ENCODE assay signal across 10 cellular contexts in genomic region chr1:203797216-203797615, GRCh38. TPM values are rescaled to one million over a fixed set of nuclear protein-coding genes. Genes with fewer than 3 reads are reported as not detected.
DNase-seq lines count a peak whose midpoint lies in the region; ATAC-seq, FAIRE-seq and TF ChIP-seq lines count a peak whose summit lies in the region.
"Had no signal": no experiment of that assay in that cellular context is flagged by ENCODE, and none has a peak within 500 bp of the region (broad histone marks: within the 10 kb centered on the region; RNA-seq: fewer than 3 reads in every experiment).

No MANE protein-coding gene starts in this region.

- H3K9me3 Mint-ChIP-seq in Caco-2 (ENCODE audit: unreplicated experiment) (no peaks in the 10 kb centered on the region), osteocyte (ENCODE audit: unreplicated experiment) (peaks cover 5% of the 10 kb centered on the region)

- H3K9ac ChIP-seq in NT2/D1 (ENCODE audit: insufficient read length, low read depth) (no peak overlapping the region), endocrine pancreas (ENCODE audit: control insufficient read depth, insufficient read depth, low read length) (no peak overlapping the region)

- H3K36me3 ChIP-seq in Caco-2 (ENCODE audit: control insufficient read depth, insufficient read depth, low read length) = peaks cover 4% of the 10 kb centered on the region
- H3K36me3 ChIP-seq in NT2/D1 (ENCODE audit: insufficient read depth, insufficient read length, low read length) = peaks cover 60% of the 10 kb centered on the region
- H3K36me3 ChIP-seq in endocrine pancreas (ENCODE audit: control insufficient read depth, insufficient read depth, low read length) = no peaks in the 10 kb centered on the region
- H3K36me3 ChIP-seq: prostate gland had no signal

- H3K4me3 Mint-ChIP-seq in Caco-2 (ENCODE audit: unreplicated experiment) (peak overlapping the region; percentile 90), osteocyte (ENCODE audit: unreplicated experiment) (peak overlapping the region; percentile 96)

- H3K4me3 ChIP-seq in Caco-2 (ENCODE audit: low read depth, low read length) = no peak overlapping the region
- H3K4me3 ChIP-seq in NT2/D1 (ENCODE audit: insufficient read length, low read depth) = peak overlapping the region; percentile 58
- peak overlapping the region; percentile 99 for H3K4me3 ChIP-seq in endocrine pancreas (ENCODE audit: control insufficient read depth, insufficient read depth, low read length)

- no TSS peak for BruUV-seq in Caco-2 (replicated peaks; lab: Mats Ljungman, UMichigan)

- no peak overlapping the region for H3K27ac Mint-ChIP-seq in Caco-2 (ENCODE audit: unreplicated experiment)
- peak overlapping the region; percentile 98 for H3K27ac Mint-ChIP-seq in osteocyte (ENCODE audit: unreplicated experiment)

- no peak for ATAC-seq in GM21723 (IDR thresholded peaks at IDR 0.05; ENCODE audit: unreplicated experiment)

- H3K9me3 ChIP-seq in Caco-2 = no peaks in the 10 kb centered on the region
- H3K9me3 ChIP-seq in NT2/D1 (ENCODE audit: insufficient read depth, low read length) = peaks cover 34% of the 10 kb centered on the region; the same call in 1 of the 2 replicates
- H3K9me3 ChIP-seq in endocrine pancreas (ENCODE audit: control insufficient read depth, low read length) = no peaks in the 10 kb centered on the region
- H3K9me3 ChIP-seq: prostate gland had no signal

- intact Hi-C loops in Caco-2 (cut with micrococcal nuclease; ENCODE audit: unreplicated experiment) = no loop called here

- DNase-seq in Caco-2 = no peak
- DNase-seq in NT2/D1 (ENCODE audit: low read depth, low spot score) = no peak
- DNase-seq in osteocyte (ENCODE audit: extremely low spot score, unreplicated experiment) = no peak
- DNase-seq in frontal cortex (ENCODE audit: low spot score in 2 of 2) = no peak
- DNase-seq in activated effector memory CD4-positive, alpha-beta T cell treated with Interleukin-2 at 50 U/mL for 16 hours = no peak
- no peak for DNase-seq in NCI-H1105 (lab: John Stamatoyannopoulos, UW)
- DNase-seq: SIG-M5 had no signal

- H3K27me3 ChIP-seq in Caco-2 (replicated peaks; ENCODE audit: control insufficient read depth, insufficient read depth, low read length) (no peaks in the 10 kb centered on the region), NT2/D1 (ENCODE audit: insufficient read depth, insufficient read length) (no peaks in the 10 kb centered on the region), endocrine pancreas (ENCODE audit: control insufficient read depth, insufficient read depth, low read length) (no peaks in the 10 kb centered on the region)

- H3K36me3 Mint-ChIP-seq in Caco-2 (ENCODE audit: insufficient read depth, unreplicated experiment) = peaks cover 55% of the 10 kb centered on the region
- peaks cover 22% of the 10 kb centered on the region for H3K36me3 Mint-ChIP-seq in osteocyte (ENCODE audit: unreplicated experiment)

- CTCF ChIA-PET in Caco-2 (lab: Charles Lee) = no interaction called here

- no peak for TF ChIP-seq CTCF in Caco-2 (IDR thresholded peaks at IDR 0.05; ENCODE audit: insufficient read depth in 1 of 2, low read depth in 1 of 2, low read length in 1 of 2, severe bottlenecking in 1 of 2, unreplicated experiment in 1 of 2)
- no peak for TF ChIP-seq CTCF in osteocyte (IDR thresholded peaks at IDR 0.05)

- H3K4me1 ChIP-seq in Caco-2 = peaks cover 12% of the 10 kb centered on the region
- no peaks in the 10 kb centered on the region for H3K4me1 ChIP-seq in NT2/D1 (ENCODE audit: insufficient read depth, insufficient read length)
- H3K4me1 ChIP-seq in endocrine pancreas (ENCODE audit: control insufficient read depth, insufficient read depth, low read length) = peaks cover 17% of the 10 kb centered on the region

- H3K27me3 Mint-ChIP-seq in Caco-2 (ENCODE audit: insufficient read depth, unreplicated experiment) (no peaks in the 10 kb centered on the region), osteocyte (ENCODE audit: unreplicated experiment) (no peaks in the 10 kb centered on the region)

- POLR2A ChIA-PET in Caco-2 (lab: Charles Lee) = no interaction called here

- no peaks in the 10 kb centered on the region for H3K4me1 Mint-ChIP-seq in Caco-2 (ENCODE audit: low read depth, unreplicated experiment)
- peaks cover 45% of the 10 kb centered on the region for H3K4me1 Mint-ChIP-seq in osteocyte (ENCODE audit: unreplicated experiment)

- no peak for FAIRE-seq in frontal cortex (lab: Jason Lieb, UNC)

RNA-seq across cellular contexts. Expression of gene ZBED6, which starts 1.8 kb away (rescaled TPM):
- 19.9 and 20.5 TPM in 2 replicates for total RNA-seq in Caco-2 (2022)
- total RNA-seq in osteocyte = 43.4 and 44.4 TPM in 2 replicates
- total RNA-seq in frontal cortex = 4.5 TPM

RNA-seq across cellular contexts. Expression of gene ZC3H11A, which starts 1.8 kb away (rescaled TPM):
- total RNA-seq in Caco-2 (2022) (66.7 and 71.1 TPM in 2 replicates), osteocyte (88.3 and 94.8 TPM in 2 replicates), frontal cortex (65.2 TPM)

RNA-seq across cellular contexts. Expression of gene LAX1, which starts 32.2 kb away (rescaled TPM):
- not detected in 2 replicates for total RNA-seq in Caco-2 (2022)
- total RNA-seq in osteocyte = not detected in 2 replicates
- total RNA-seq in frontal cortex = not detected
